17 cellular contexts compared by ENCODE assay signal in genomic region chr11:8055836-8056526, GRCh38. TPM values are rescaled to one million over a fixed set of nuclear protein-coding genes. Genes with fewer than 3 reads are reported as not detected.
DNase-seq lines count a peak whose midpoint lies in the region; ATAC-seq and TF ChIP-seq lines count a peak whose summit lies in the region.
"Had no signal": no experiment of that assay in that cellular context is flagged by ENCODE, and none has a peak within 500 bp of the region (broad histone marks: within the 10 kb centered on the region; RNA-seq: fewer than 3 reads in every experiment).

No MANE protein-coding gene starts in this region.

- no peaks in the 10 kb centered on the region for H3K36me3 ChIP-seq in vagina
- H3K36me3 ChIP-seq in endodermal cell (ENCODE audit: control insufficient read depth, insufficient read depth, low read length), result no peaks in the 10 kb centered on the region

- no peak overlapping the region for H3K27ac Mint-ChIP-seq in activated CD8-positive, alpha-beta T cell treated with anti-CD3 and anti-CD28 coated beads for 36 hours
- no peak overlapping the region for H3K27ac Mint-ChIP-seq in activated CD8-positive, alpha-beta T cell treated with anti-CD3 and anti-CD28 coated beads, Interleukin-2, amount 10 ng/mL, durations not matched to agents 7 days and 5 days
- peak overlapping the region; percentile 12 to 83 for H3K27ac Mint-ChIP-seq in stimulated activated naive CD8-positive, alpha-beta T cell treated with anti-CD3 and anti-CD28 coated beads, Interleukin-15, amount 100 ng/mL, for 72 hours
- H3K27ac Mint-ChIP-seq in endodermal cell, result no peak overlapping the region

- ATAC-seq in activated CD8-positive, alpha-beta T cell treated with anti-CD3 and anti-CD28 coated beads for 36 hours, result peak; percentile 49
- no peak for ATAC-seq in activated CD8-positive, alpha-beta T cell treated with anti-CD3 and anti-CD28 coated beads, Interleukin-2, amount 10 ng/mL, durations not matched to agents 7 days and 5 days
- ATAC-seq in stimulated activated naive CD8-positive, alpha-beta T cell treated with anti-CD3 and anti-CD28 coated beads, Interleukin-15, amount 100 ng/mL, for 72 hours, result peak; percentile 13
- ATAC-seq in stimulated activated naive CD8-positive, alpha-beta T cell treated with anti-CD3 and anti-CD28 coated beads, Interleukin-15, Interleukin-2, amounts not matched to agents 100 U/mL and 50 U/mL, for 24 hours, result no peak
- no peak for ATAC-seq in HG02981 (IDR thresholded peaks at IDR 0.05; ENCODE audit: unreplicated experiment)

- no peak for TF ChIP-seq CTCF in activated CD8-positive, alpha-beta T cell treated with anti-CD3 and anti-CD28 coated beads for 36 hours (IDR thresholded peaks at IDR 0.05)
- TF ChIP-seq CTCF in vagina (IDR thresholded peaks at IDR 0.05), result no peak
- no peak for TF ChIP-seq CTCF in endodermal cell (conservative IDR thresholded peaks at IDR 0.05)

- H3K27me3 ChIP-seq in vagina (no peaks in the 10 kb centered on the region), endodermal cell (ENCODE audit: control insufficient read depth, insufficient read depth, low read length, poor library complexity, severe bottlenecking) (no peaks in the 10 kb centered on the region)

- H3K4me3 Mint-ChIP-seq in activated CD8-positive, alpha-beta T cell treated with anti-CD3 and anti-CD28 coated beads for 36 hours, result no peak overlapping the region
- no peak overlapping the region for H3K4me3 Mint-ChIP-seq in activated CD8-positive, alpha-beta T cell treated with anti-CD3 and anti-CD28 coated beads, Interleukin-2, amount 10 ng/mL, durations not matched to agents 7 days and 5 days
- no peak overlapping the region for H3K4me3 Mint-ChIP-seq in stimulated activated naive CD8-positive, alpha-beta T cell treated with anti-CD3 and anti-CD28 coated beads, Interleukin-15, amount 100 ng/mL, for 72 hours
- H3K4me3 Mint-ChIP-seq in endodermal cell, result no peak overlapping the region

- no peaks in the 10 kb centered on the region for H3K27me3 Mint-ChIP-seq in activated CD8-positive, alpha-beta T cell treated with anti-CD3 and anti-CD28 coated beads for 36 hours
- H3K27me3 Mint-ChIP-seq in activated CD8-positive, alpha-beta T cell treated with anti-CD3 and anti-CD28 coated beads, Interleukin-2, amount 10 ng/mL, durations not matched to agents 7 days and 5 days (ENCODE audit: low read depth), result peaks cover 6% of the 10 kb centered on the region
- H3K27me3 Mint-ChIP-seq in stimulated activated naive CD8-positive, alpha-beta T cell treated with anti-CD3 and anti-CD28 coated beads, Interleukin-15, amount 100 ng/mL, for 72 hours, result peaks cover 10% of the 10 kb centered on the region
- H3K27me3 Mint-ChIP-seq in endodermal cell (ENCODE audit: insufficient read depth), result peaks cover 4% of the 10 kb centered on the region

- intact Hi-C loops in activated CD8-positive, alpha-beta T cell treated with anti-CD3 and anti-CD28 coated beads for 36 hours (cut with micrococcal nuclease), result no loop called here
- intact Hi-C loops in vagina (cut with DNase I), result no loop called here

- no peak for TF ChIP-seq POLR2A in vagina (IDR thresholded peaks at IDR 0.05)

- no peak overlapping the region for H3K9ac ChIP-seq in endodermal cell (ENCODE audit: extremely low read depth, low read length, poor library complexity, severe bottlenecking)

- H3K36me3 Mint-ChIP-seq in activated CD8-positive, alpha-beta T cell treated with anti-CD3 and anti-CD28 coated beads for 36 hours (ENCODE audit: low read depth), result no peaks in the 10 kb centered on the region
- no peaks in the 10 kb centered on the region for H3K36me3 Mint-ChIP-seq in activated CD8-positive, alpha-beta T cell treated with anti-CD3 and anti-CD28 coated beads, Interleukin-2, amount 10 ng/mL, durations not matched to agents 7 days and 5 days (ENCODE audit: low read depth)
- no peaks in the 10 kb centered on the region for H3K36me3 Mint-ChIP-seq in endodermal cell (ENCODE audit: low read depth)

- DNase-seq in activated CD8-positive, alpha-beta T cell treated with anti-CD3 and anti-CD28 coated beads for 36 hours, result no peak
- no peak for DNase-seq in activated CD8-positive, alpha-beta T cell treated with anti-CD3 and anti-CD28 coated beads, Interleukin-2, amount 10 ng/mL, durations not matched to agents 7 days and 5 days
- DNase-seq in stimulated activated naive CD8-positive, alpha-beta T cell treated with anti-CD3 and anti-CD28 coated beads, Interleukin-15, amount 100 ng/mL, for 72 hours, result peak in 1 of 2 donors; percentile 6
- DNase-seq in stimulated activated naive CD8-positive, alpha-beta T cell treated with anti-CD3 and anti-CD28 coated beads, Interleukin-15, Interleukin-2, amounts not matched to agents 100 U/mL and 50 U/mL, for 24 hours, result no peak
- DNase-seq in retina, result peak; percentile 26
- DNase-seq in vagina (ENCODE audit: extremely low spot score in 2 of 2), result peak; percentile 87 to 92
- DNase-seq in endodermal cell, result no peak
- DNase-seq: AML-193, DMS79 treated with DMSO at 0.1 percent for 48 hours, NCI-H1417 treated with DMSO at 0.1 percent for 48 hours, NCI-H187 treated with DMSO at 0.1 percent for 48 hours, NCI-H226, NCI-H524 treated with DMSO at 0.1 percent for 48 hours, RPMI8226 had no signal

- CTCF ChIA-PET in activated CD8-positive, alpha-beta T cell treated with anti-CD3 and anti-CD28 coated beads for 36 hours (lab: Charles Lee), result interaction anchor here (1.3 kb wide), 2 partner anchors 11 to 43 kb away, joined by 3 to 8 read pairs; no protein-coding TSS in a partner anchor
- CTCF ChIA-PET in activated CD8-positive, alpha-beta T cell treated with anti-CD3 and anti-CD28 coated beads, Interleukin-2, amount 10 ng/mL, durations not matched to agents 7 days and 5 days (lab: Charles Lee), result interaction anchor here (1.1 kb wide), 1 partner anchor 22 kb away, joined by 3 read pairs; no protein-coding TSS in a partner anchor

- H3K27ac ChIP-seq in vagina (peak overlapping the region; percentile 85), endodermal cell (ENCODE audit: low read depth, low read length) (no peak overlapping the region)
- H3K27ac ChIP-seq: 22Rv1, C4-2B had no signal

- 89 to 93% methylated on average over 2 to 10 of the region's 10 CpGs for WGBS in endodermal cell (ENCODE audit: insufficient coverage in 1 of 2, insufficient read length in 1 of 2), 2 experiments

- no peaks in the 10 kb centered on the region for H3K9me3 Mint-ChIP-seq in activated CD8-positive, alpha-beta T cell treated with anti-CD3 and anti-CD28 coated beads for 36 hours
- H3K9me3 Mint-ChIP-seq in activated CD8-positive, alpha-beta T cell treated with anti-CD3 and anti-CD28 coated beads, Interleukin-2, amount 10 ng/mL, durations not matched to agents 7 days and 5 days (ENCODE audit: insufficient read depth), result no peaks in the 10 kb centered on the region
- no peaks in the 10 kb centered on the region for H3K9me3 Mint-ChIP-seq in stimulated activated naive CD8-positive, alpha-beta T cell treated with anti-CD3 and anti-CD28 coated beads, Interleukin-15, amount 100 ng/mL, for 72 hours
- no peaks in the 10 kb centered on the region for H3K9me3 Mint-ChIP-seq in endodermal cell

- peaks cover 7% of the 10 kb centered on the region for H3K4me1 Mint-ChIP-seq in activated CD8-positive, alpha-beta T cell treated with anti-CD3 and anti-CD28 coated beads for 36 hours (ENCODE audit: low read depth)
- no peaks in the 10 kb centered on the region for H3K4me1 Mint-ChIP-seq in activated CD8-positive, alpha-beta T cell treated with anti-CD3 and anti-CD28 coated beads, Interleukin-2, amount 10 ng/mL, durations not matched to agents 7 days and 5 days (ENCODE audit: low read depth)
- peaks cover 11% of the 10 kb centered on the region for H3K4me1 Mint-ChIP-seq in stimulated activated naive CD8-positive, alpha-beta T cell treated with anti-CD3 and anti-CD28 coated beads, Interleukin-15, amount 100 ng/mL, for 72 hours
- H3K4me1 Mint-ChIP-seq in endodermal cell, result peaks cover 6% of the 10 kb centered on the region

- POLR2A ChIA-PET in activated CD8-positive, alpha-beta T cell treated with anti-CD3 and anti-CD28 coated beads for 36 hours (lab: Charles Lee), result no interaction called here
- POLR2A ChIA-PET in activated CD8-positive, alpha-beta T cell treated with anti-CD3 and anti-CD28 coated beads, Interleukin-2, amount 10 ng/mL, durations not matched to agents 7 days and 5 days (lab: Charles Lee), result no interaction called here

- no peaks in the 10 kb centered on the region for H3K9me3 ChIP-seq in vagina
- H3K9me3 ChIP-seq in endodermal cell (ENCODE audit: control insufficient read depth, low read length), result no peaks in the 10 kb centered on the region

- H3K4me1 ChIP-seq in vagina (peaks cover 44% of the 10 kb centered on the region), endodermal cell (ENCODE audit: control insufficient read depth, insufficient read depth, low read length) (no peaks in the 10 kb centered on the region)

- H3K4me3 ChIP-seq in vagina, result no peak overlapping the region
- H3K4me3 ChIP-seq in endodermal cell (ENCODE audit: low read length), result no peak overlapping the region

RNA-seq across cellular contexts. Expression of gene TUB, which starts 25.0 kb away (rescaled TPM):
- total RNA-seq in activated CD8-positive, alpha-beta T cell treated with anti-CD3 and anti-CD28 coated beads for 36 hours, result under 1 TPM; 0.05 to 0.16 TPM
- total RNA-seq in activated CD8-positive, alpha-beta T cell treated with anti-CD3 and anti-CD28 coated beads, Interleukin-2, amount 10 ng/mL, durations not matched to agents 7 days and 5 days, result not detected
- total RNA-seq in vagina (13.5 TPM), endodermal cell (10 to 100 TPM; 15.8 to 29.9 TPM)
- 21.7 TPM for polyA plus RNA-seq in endodermal cell (2013, experiment 1 of 2)
- 20.4 TPM for polyA plus RNA-seq in endodermal cell (2013, experiment 2 of 2)

Comparison
In these comparisons a context has a peak if more than half of its experiments do, and no peak if none do; other contexts are left out.
1. ATAC-seq: peak in activated CD8-positive, alpha-beta T cell treated with anti-CD3 and anti-CD28 coated beads for 36 hours (single experiment) and stimulated activated naive CD8-positive, alpha-beta T cell treated with anti-CD3 and anti-CD28 coated beads, Interleukin-15, amount 100 ng/mL, for 72 hours (single experiment); none in activated CD8-positive, alpha-beta T cell treated with anti-CD3 and anti-CD28 coated beads, Interleukin-2, amount 10 ng/mL, durations not matched to agents 7 days and 5 days (single experiment), stimulated activated naive CD8-positive, alpha-beta T cell treated with anti-CD3 and anti-CD28 coated beads, Interleukin-15, Interleukin-2, amounts not matched to agents 100 U/mL and 50 U/mL, for 24 hours (single experiment) and HG02981 (single experiment).
2. DNase-seq: peak in retina (single experiment) and vagina (2 of 2); none in activated CD8-positive, alpha-beta T cell treated with anti-CD3 and anti-CD28 coated beads for 36 hours (single experiment), activated CD8-positive, alpha-beta T cell treated with anti-CD3 and anti-CD28 coated beads, Interleukin-2, amount 10 ng/mL, durations not matched to agents 7 days and 5 days (single experiment), stimulated activated naive CD8-positive, alpha-beta T cell treated with anti-CD3 and anti-CD28 coated beads, Interleukin-15, Interleukin-2, amounts not matched to agents 100 U/mL and 50 U/mL, for 24 hours (single experiment) and endodermal cell (single experiment).
3. H3K27ac Mint-ChIP-seq: peak in stimulated activated naive CD8-positive, alpha-beta T cell treated with anti-CD3 and anti-CD28 coated beads, Interleukin-15, amount 100 ng/mL, for 72 hours (2 of 2); none in activated CD8-positive, alpha-beta T cell treated with anti-CD3 and anti-CD28 coated beads for 36 hours (single experiment), activated CD8-positive, alpha-beta T cell treated with anti-CD3 and anti-CD28 coated beads, Interleukin-2, amount 10 ng/mL, durations not matched to agents 7 days and 5 days (single experiment) and endodermal cell (single experiment).
4. RNA of gene TUB, which starts 25.0 kb away (total RNA-seq): 15.8 to 29.9 TPM in endodermal cell and 13.5 TPM in vagina (single experiment); 0.05 to 0.16 TPM in activated CD8-positive, alpha-beta T cell treated with anti-CD3 and anti-CD28 coated beads for 36 hours and not detected in activated CD8-positive, alpha-beta T cell treated with anti-CD3 and anti-CD28 coated beads, Interleukin-2, amount 10 ng/mL, durations not matched to agents 7 days and 5 days; every median in the first group is over 10 times any median in the second.